ENCODE assay signal across 1 cellular context in genomic region chr17:9258115-9259020, GRCh38.
TF ChIP-seq lines count a peak whose summit lies in the region.

No MANE protein-coding gene starts in this region.

TF ChIP-seq in HepG2, 621 proteins besides CTCF, POLR2A, EP300 and RAD21 (continued from another document):
- TF ChIP-seq KDM4B (CRISPR knock-in tag; IDR thresholded peaks at IDR 0.05) (no peak), FOXJ3 (CRISPR knock-in tag; IDR thresholded peaks at IDR 0.05; ENCODE audit: borderline replicate concordance) (no peak), SRSF9 (IDR thresholded peaks at IDR 0.05; ENCODE audit: borderline replicate concordance, insufficient read depth, low read depth, low read length, poor library complexity, severe bottlenecking) (no peak), ZNF143 (CRISPR knock-in tag; IDR thresholded peaks at IDR 0.05) (no peak), MLLT10 (CRISPR knock-in tag; IDR thresholded peaks at IDR 0.05) (no peak), ZSCAN9 (CRISPR knock-in tag; IDR thresholded peaks at IDR 0.05; ENCODE audit: borderline replicate concordance) (no peak), ZNF205 (CRISPR knock-in tag; IDR thresholded peaks at IDR 0.05) (no peak), ZNF383 (CRISPR knock-in tag; IDR thresholded peaks at IDR 0.05; ENCODE audit: borderline replicate concordance) (no peak), HMG20B (CRISPR knock-in tag; conservative IDR thresholded peaks at IDR 0.05) (no peak), SCMH1 (CRISPR knock-in tag; IDR thresholded peaks at IDR 0.05; ENCODE audit: borderline replicate concordance) (no peak), FOXP1 (IDR thresholded peaks at IDR 0.05) (no peak), FOXP1 (CRISPR knock-in tag; IDR thresholded peaks at IDR 0.05) (peak; percentile 33; the same call in 1 of the 2 replicates), ZNF296 (CRISPR knock-in tag; conservative IDR thresholded peaks at IDR 0.05) (no peak), CHD4 (IDR thresholded peaks at IDR 0.05; ENCODE audit: borderline replicate concordance, low read length) (no peak), HOXA3 (CRISPR knock-in tag; IDR thresholded peaks at IDR 0.05) (peak; percentile 46; the same call in 1 of the 2 replicates), ZNF782 (CRISPR knock-in tag; IDR thresholded peaks at IDR 0.05; ENCODE audit: borderline replicate concordance) (no peak), RFXAP (CRISPR knock-in tag; IDR thresholded peaks at IDR 0.05; ENCODE audit: borderline replicate concordance) (no peak), ZNF569 (CRISPR knock-in tag; IDR thresholded peaks at IDR 0.05; ENCODE audit: borderline replicate concordance) (no peak), HES4 (CRISPR knock-in tag; IDR thresholded peaks at IDR 0.05; ENCODE audit: borderline replicate concordance) (no peak), ZNF430 (CRISPR knock-in tag; IDR thresholded peaks at IDR 0.05) (no peak), IRX3 (CRISPR knock-in tag; IDR thresholded peaks at IDR 0.05; ENCODE audit: borderline replicate concordance, low read depth) (peak; percentile 39; the same call in 1 of the 2 replicates), ZNF768 (CRISPR knock-in tag; IDR thresholded peaks at IDR 0.05) (peak; percentile 70; the same call in 1 of the 2 replicates), REPIN1 (CRISPR knock-in tag; IDR thresholded peaks at IDR 0.05; ENCODE audit: borderline replicate concordance, low read depth) (peak; percentile 57; the same call in 1 of the 2 replicates), AFF4 (CRISPR knock-in tag; IDR thresholded peaks at IDR 0.05) (no peak), E2F1 (CRISPR knock-in tag; IDR thresholded peaks at IDR 0.05) (no peak), PATZ1 (CRISPR knock-in tag; IDR thresholded peaks at IDR 0.05) (no peak), ZBTB44 (CRISPR knock-in tag; IDR thresholded peaks at IDR 0.05) (no peak), SKIL (CRISPR knock-in tag; IDR thresholded peaks at IDR 0.05; ENCODE audit: borderline replicate concordance) (no peak), HHEX (CRISPR knock-in tag; IDR thresholded peaks at IDR 0.05) (peak; percentile 33; the same call in 1 of the 2 replicates)
